ENCODE assay signal across 25 cellular contexts in genomic region chr3:59836525-59836924, GRCh38.
"Had no signal": no experiment of that assay in that cellular context is flagged by ENCODE, and none has a peak within 500 bp of the region (broad histone marks: within the 10 kb centered on the region; RNA-seq: fewer than 3 reads in every experiment).

No MANE protein-coding gene starts in this region.

- FAIRE-seq: astrocyte, frontal cortex had no signal

- H3K4me3 ChIP-seq: adrenal gland, colonic mucosa, dorsolateral prefrontal cortex, esophagus muscularis mucosa, smooth muscle cell, stomach, suprapubic skin, tibial nerve had no signal

- H3K4me1 ChIP-seq: adrenal gland, colonic mucosa, esophagus muscularis mucosa, parathyroid adenoma, stomach, suprapubic skin, tibial nerve had no signal

- H3K27me3 ChIP-seq: adrenal gland, colonic mucosa, dorsolateral prefrontal cortex, esophagus muscularis mucosa, stomach, suprapubic skin, tibial nerve had no signal

- ATAC-seq: activated CD4-positive, CD25-positive, alpha-beta regulatory T cell treated with anti-CD3 and anti-CD28 coated beads, Interleukin-2, amount 50 U/mL, for 24 hours; activated CD8-positive, alpha-beta T cell treated with anti-CD3 and anti-CD28 coated beads for 36 hours; effector memory CD8-positive, alpha-beta T cell; right cardiac atrium; stimulated activated memory B cell treated with anti-CD40 and anti-IgM and Interleukin-4, amounts not matched to agents 10 μg/mL and 1 μg/mL and 100 μg/mL, for 72 hours had no signal

- DNase-seq: activated CD4-positive, alpha-beta T cell treated with anti-CD3 and anti-CD28 coated beads, Interleukin-2, amount 10 ng/mL, durations not matched to agents 24 days and 14 days; activated CD8-positive, alpha-beta T cell treated with anti-CD3 and anti-CD28 coated beads for 36 hours; activated naive CD4-positive, alpha-beta T cell; adrenal gland; central memory CD4-positive, alpha-beta T cell; colonic mucosa; dorsolateral prefrontal cortex; effector memory CD8-positive, alpha-beta T cell; hippocampal formation; kidney glomerular epithelial cell; naive B cell; nucleus accumbens; right cardiac atrium; stimulated activated CD4-positive, alpha-beta T cell treated with anti-CD3 and anti-CD28 coated beads, Interleukin-15, amount 100 ng/mL, for 24 hours; stomach had no signal

- H3K9me3 ChIP-seq: adrenal gland, colonic mucosa, esophagus muscularis mucosa, stomach, suprapubic skin had no signal

- H3K27ac ChIP-seq: adrenal gland, colonic mucosa, dorsolateral prefrontal cortex, esophagus muscularis mucosa, parathyroid adenoma, stomach, suprapubic skin, tibial nerve, VCaP had no signal

- H3K36me3 ChIP-seq: adrenal gland, colonic mucosa, esophagus muscularis mucosa, stomach, suprapubic skin, tibial nerve had no signal
